In the genomic region with DNA sequence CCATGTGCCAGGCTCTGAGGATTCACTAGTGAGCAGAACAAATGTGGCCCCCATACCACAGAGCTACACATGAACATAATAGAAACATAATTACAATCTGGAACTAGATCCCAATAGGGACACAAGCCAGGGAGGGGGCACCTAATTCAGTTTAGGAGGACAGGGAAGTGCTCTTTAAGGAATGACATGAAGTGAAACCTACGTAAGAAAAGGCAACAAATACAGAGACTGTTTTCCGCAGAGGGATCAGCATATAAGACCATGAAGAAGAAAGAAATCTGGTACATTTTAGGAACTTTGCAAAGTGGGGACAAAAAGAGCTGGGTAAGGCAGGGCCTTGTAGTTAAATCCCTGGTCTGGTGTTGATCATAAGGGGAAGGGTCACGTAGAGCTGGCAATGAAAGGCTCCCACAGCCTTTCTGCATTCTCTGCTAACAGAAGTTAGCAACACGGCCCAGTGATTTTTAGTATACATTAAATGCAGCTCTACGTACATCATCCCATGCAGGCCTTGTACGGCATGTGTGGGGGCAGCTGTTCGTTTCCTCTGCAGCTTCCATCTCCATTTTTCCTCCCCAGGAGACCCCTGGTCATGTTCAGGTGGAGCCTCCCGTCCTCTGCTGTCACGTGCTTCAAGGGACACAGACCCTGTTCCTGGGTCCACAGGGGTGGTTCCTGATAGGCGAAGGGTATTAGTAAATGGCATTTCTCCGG, we compare ENCODE assay signal across 11 cellular contexts. TPM values are rescaled to one million over a fixed set of nuclear protein-coding genes. Genes with fewer than 3 reads are reported as not detected.
DNase-seq lines count a peak whose midpoint lies in the region; ATAC-seq and TF ChIP-seq lines count a peak whose summit lies in the region.
"Had no signal": no experiment of that assay in that cellular context is flagged by ENCODE, and none has a peak within 500 bp of the region (broad histone marks: within the 10 kb centered on the region; RNA-seq: fewer than 3 reads in every experiment).

No MANE protein-coding gene starts in this region.

- H3K4me3 Mint-ChIP-seq in CD4-positive, alpha-beta memory T cell: peak overlapping the region; percentile 2 to 89 (median 84)
- peak overlapping the region; percentile 82 for H3K4me3 Mint-ChIP-seq in activated T-helper 17 cell treated with anti-CD3 and anti-CD28 coated beads, Interleukin-2, amount 50 U/mL, for 72 hours
- peak overlapping the region; percentile 97 for H3K4me3 Mint-ChIP-seq in natural killer cell

- CTCF ChIA-PET in CD4-positive, alpha-beta memory T cell (lab: Charles Lee; ENCODE audit: partially characterized antibody): interaction anchor here (0.7 to 1.8 kb wide), 6 partner anchors 8 to 49 kb away, joined by 3 to 6 read pairs (median 4); partner anchors contain the start of gene SLC30A1

- peak overlapping the region in 4 of 7 donors; percentile 73 to 93 (median 90) for H3K27ac Mint-ChIP-seq in CD4-positive, alpha-beta memory T cell
- no peak overlapping the region for H3K27ac Mint-ChIP-seq in activated T-helper 17 cell treated with anti-CD3 and anti-CD28 coated beads, Interleukin-2, amount 50 U/mL, for 72 hours
- H3K27ac Mint-ChIP-seq in natural killer cell: peak overlapping the region; percentile 93 to 98

- no peak for DNase-seq in CD4-positive, alpha-beta memory T cell
- DNase-seq in natural killer cell (no peak), NCI-H1048 (lab: John Stamatoyannopoulos, UW) (no peak)
- DNase-seq: activated effector memory CD4-positive, alpha-beta T cell treated with Interleukin-2 at 50 U/mL for 16 hours; NCI-H1105 treated with DMSO at 0.1 percent for 48 hours; NCI-H510A treated with DMSO at 0.1 percent for 48 hours; stimulated activated CD4-positive, alpha-beta T cell treated with anti-CD3 and anti-CD28 coated beads, Interleukin-2, amount 100 ng/mL, for 48 hours had no signal

- H3K4me3 ChIP-seq in CD4-positive, alpha-beta memory T cell (ENCODE audit: low read length in 2 of 2): peak overlapping the region in 1 of 2 donors; percentile 17
- peak overlapping the region; percentile 59 for H3K4me3 ChIP-seq in GM12875 (ENCODE audit: low read depth, low read length)

- intact Hi-C loops in CD4-positive, alpha-beta memory T cell (cut with micrococcal nuclease): loop anchor here (2.0 kb wide), 1 partner anchor 27 kb away; the partner anchor contains the start of gene SLC30A1
- intact Hi-C loops in natural killer cell (cut with micrococcal nuclease): no loop called here

- H3K27me3 Mint-ChIP-seq in CD4-positive, alpha-beta memory T cell: peaks cover 1 to 2% of the 10 kb centered on the region in 2 donors
- H3K27me3 Mint-ChIP-seq in activated T-helper 17 cell treated with anti-CD3 and anti-CD28 coated beads, Interleukin-2, amount 50 U/mL, for 72 hours: peaks cover 6% of the 10 kb centered on the region
- H3K27me3 Mint-ChIP-seq in natural killer cell (ENCODE audit: low read depth in 2 of 2): peaks cover 0 to 4% of the 10 kb centered on the region in 2 donors

- H3K9me3 ChIP-seq in CD4-positive, alpha-beta memory T cell (ENCODE audit: control insufficient read depth in 1 of 2, low read length in 2 of 2): no peaks in the 10 kb centered on the region

- no peak for TF ChIP-seq CTCF in GM12875 (IDR thresholded peaks at IDR 0.05; ENCODE audit: borderline replicate concordance, insufficient read depth, low read depth, low read length)
- TF ChIP-seq CTCF in natural killer cell (IDR thresholded peaks at IDR 0.05): no peak

- POLR2A ChIA-PET in CD4-positive, alpha-beta memory T cell (lab: Charles Lee; ENCODE audit: partially characterized antibody): interaction anchor here (2.1 kb wide), 1 partner anchor 26 kb away, joined by 21 read pairs; the partner anchor contains the start of gene SLC30A1

- H3K4me1 ChIP-seq in CD4-positive, alpha-beta memory T cell (ENCODE audit: insufficient read depth, low read length): peaks cover 18% of the 10 kb centered on the region

- no peaks in the 10 kb centered on the region for H3K36me3 ChIP-seq in CD4-positive, alpha-beta memory T cell (ENCODE audit: insufficient read depth, low read length)

- no peak overlapping the region for H3K27ac ChIP-seq in CD4-positive, alpha-beta memory T cell (ENCODE audit: low read depth, low read length)

- peaks cover 8 to 28% (median 11%) of the 10 kb centered on the region in 4 donors for H3K4me1 Mint-ChIP-seq in CD4-positive, alpha-beta memory T cell
- H3K4me1 Mint-ChIP-seq in activated T-helper 17 cell treated with anti-CD3 and anti-CD28 coated beads, Interleukin-2, amount 50 U/mL, for 72 hours: peaks cover 7% of the 10 kb centered on the region
- peaks cover 24 to 29% of the 10 kb centered on the region in 2 donors for H3K4me1 Mint-ChIP-seq in natural killer cell

- no peak for ATAC-seq in activated T-helper 17 cell treated with anti-CD3 and anti-CD28 coated beads, Interleukin-2, amount 50 U/mL, for 72 hours (replicated peaks)
- ATAC-seq in natural killer cell: no peak
- ATAC-seq in HG03460 (IDR thresholded peaks at IDR 0.05; ENCODE audit: unreplicated experiment): no peak
- ATAC-seq in HG02981 (IDR thresholded peaks at IDR 0.05; ENCODE audit: unreplicated experiment): no peak

- H3K27me3 ChIP-seq in CD4-positive, alpha-beta memory T cell (ENCODE audit: insufficient read depth, low read length): no peaks in the 10 kb centered on the region

- no peaks in the 10 kb centered on the region for H3K36me3 Mint-ChIP-seq in CD4-positive, alpha-beta memory T cell
- H3K36me3 Mint-ChIP-seq in activated T-helper 17 cell treated with anti-CD3 and anti-CD28 coated beads, Interleukin-2, amount 50 U/mL, for 72 hours (ENCODE audit: low read depth): no peaks in the 10 kb centered on the region
- H3K36me3 Mint-ChIP-seq in natural killer cell: no peaks in the 10 kb centered on the region

- peaks cover 0 to 4% (median 0%) of the 10 kb centered on the region in 8 donors for H3K9me3 Mint-ChIP-seq in CD4-positive, alpha-beta memory T cell
- H3K9me3 Mint-ChIP-seq in activated T-helper 17 cell treated with anti-CD3 and anti-CD28 coated beads, Interleukin-2, amount 50 U/mL, for 72 hours: no peaks in the 10 kb centered on the region
- no peaks in the 10 kb centered on the region for H3K9me3 Mint-ChIP-seq in natural killer cell

RNA-seq across cellular contexts. Expression of gene SLC30A1, which starts 26.8 kb away (rescaled TPM):
- 10 to 100 TPM; 10.1 to 10.6 TPM for total RNA-seq in CD4-positive, alpha-beta memory T cell
- polyA plus RNA-seq in CD4-positive, alpha-beta memory T cell: 1 to 10 TPM; 2.5 to 2.6 TPM
- under 1 TPM; 0.29 to 0.76 TPM for total RNA-seq in activated T-helper 17 cell treated with anti-CD3 and anti-CD28 coated beads, Interleukin-2, amount 50 U/mL, for 72 hours
- total RNA-seq in natural killer cell: 10 to 100 TPM in 2 of 3 donors, 1 to 10 TPM in 1; 8.4 to 16.0 (median 12.1) TPM

Comparison
In these comparisons a context has a peak if more than half of its experiments do, and no peak if none do; other contexts are left out.
1. RNA of gene SLC30A1, which starts 26.8 kb away (total RNA-seq): 8.4 to 16.0 TPM in natural killer cell and 10.1 to 10.6 TPM in CD4-positive, alpha-beta memory T cell; 0.29 to 0.76 TPM in activated T-helper 17 cell treated with anti-CD3 and anti-CD28 coated beads, Interleukin-2, amount 50 U/mL, for 72 hours; every median in the first group is over 4 times any median in the second.
2. Peak in every context shown above with its lines, with median percentiles within 50 percentile points of each other: H3K4me3 Mint-ChIP-seq.